ENCODE assay signal across 31 cellular contexts in the genomic region with DNA sequence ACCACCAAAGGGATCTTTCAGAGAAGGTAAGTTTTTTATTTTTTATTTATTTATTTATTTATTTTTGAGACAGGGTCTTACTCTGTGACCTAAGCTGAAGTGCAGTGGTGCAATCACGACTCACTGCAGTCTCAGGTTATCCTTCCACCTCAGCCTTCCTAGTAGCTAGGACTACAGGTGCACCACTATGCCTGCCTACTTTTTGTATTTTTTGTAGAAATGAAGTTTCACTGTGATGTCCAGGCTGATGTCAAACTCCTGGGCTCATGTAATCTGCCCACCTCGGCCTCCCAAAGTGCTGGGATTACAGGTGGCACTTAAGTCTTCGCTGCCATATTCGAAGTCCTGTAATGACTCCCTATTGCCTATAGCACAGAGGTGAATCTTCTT.
"Had no signal": no experiment of that assay in that cellular context is flagged by ENCODE, and none has a peak within 500 bp of the region (broad histone marks: within the 10 kb centered on the region; RNA-seq: fewer than 3 reads in every experiment).

No MANE protein-coding gene starts in this region.

- H3K27ac Mint-ChIP-seq: naive B cell; naive thymus-derived CD8-positive, alpha-beta T cell; natural killer cell treated with Interleukin-12 subunit alpha and Interleukin-12 subunit beta and Interleukin-15 and Interleukin-18, amount 100 ng/mL, for 72 hours; nephron progenitor cell; progenitor cell of endocrine pancreas; stimulated activated memory B cell treated with anti-CD40 and anti-IgM and Interleukin-4, amounts not matched to agents 10 μg/mL and 1 μg/mL and 100 μg/mL, for 72 hours; stimulated activated naive CD8-positive, alpha-beta T cell treated with anti-CD3 and anti-CD28 coated beads, Interleukin-15, Interleukin-2, amounts not matched to agents 100 ng/mL and 50 ng/mL, for 24 hours had no signal

- ATAC-seq: naive thymus-derived CD8-positive, alpha-beta T cell; natural killer cell treated with Interleukin-12 subunit alpha and Interleukin-12 subunit beta and Interleukin-15 and Interleukin-18, amount 100 ng/mL, for 72 hours; psoas muscle; right cardiac atrium; right lobe of liver; stimulated activated memory B cell treated with anti-CD40 and anti-IgM and Interleukin-4, amounts not matched to agents 10 μg/mL and 1 μg/mL and 100 μg/mL, for 72 hours; upper lobe of right lung had no signal

- H3K27me3 ChIP-seq: ovary, right lobe of liver, sigmoid colon, spleen, stomach, thyroid gland, tibial nerve, upper lobe of right lung, uterus had no signal

- H3K9me3 ChIP-seq: ovary, psoas muscle, right lobe of liver, sigmoid colon, spleen, stomach, thoracic aorta, thyroid gland, tibial nerve, upper lobe of right lung, uterus had no signal

- H3K4me3 ChIP-seq: ovary, psoas muscle, right lobe of liver, sigmoid colon, smooth muscle cell, spleen, stomach, thoracic aorta, thyroid gland, tibial nerve, upper lobe of right lung, uterus had no signal

- H3K27me3 Mint-ChIP-seq: naive B cell; stimulated activated memory B cell treated with anti-CD40 and anti-IgM and Interleukin-4, amounts not matched to agents 10 μg/mL and 1 μg/mL and 100 μg/mL, for 72 hours; stimulated activated naive CD8-positive, alpha-beta T cell treated with anti-CD3 and anti-CD28 coated beads, Interleukin-15, Interleukin-2, amounts not matched to agents 100 ng/mL and 50 ng/mL, for 24 hours had no signal

- H3K27ac ChIP-seq: ovary, parathyroid adenoma, psoas muscle, right lobe of liver, sigmoid colon, spleen, stomach, thoracic aorta, thyroid gland, tibial nerve, upper lobe of right lung, uterus had no signal

- H3K9me3 Mint-ChIP-seq: naive B cell; naive thymus-derived CD8-positive, alpha-beta T cell; natural killer cell treated with Interleukin-12 subunit alpha and Interleukin-12 subunit beta and Interleukin-15 and Interleukin-18, amount 100 ng/mL, for 72 hours; nephron progenitor cell; neural crest cell; stimulated activated memory B cell treated with anti-CD40 and anti-IgM and Interleukin-4, amounts not matched to agents 10 μg/mL and 1 μg/mL and 100 μg/mL, for 72 hours; stimulated activated naive CD8-positive, alpha-beta T cell treated with anti-CD3 and anti-CD28 coated beads, Interleukin-15, Interleukin-2, amounts not matched to agents 100 ng/mL and 50 ng/mL, for 24 hours had no signal

- H3K4me1 ChIP-seq: parathyroid adenoma, psoas muscle, right lobe of liver, sigmoid colon, thyroid gland, tibial nerve, upper lobe of right lung, uterus had no signal

- H3K36me3 Mint-ChIP-seq: naive B cell; naive thymus-derived CD8-positive, alpha-beta T cell; natural killer cell treated with Interleukin-12 subunit alpha and Interleukin-12 subunit beta and Interleukin-15 and Interleukin-18, amount 100 ng/mL, for 72 hours; stimulated activated memory B cell treated with anti-CD40 and anti-IgM and Interleukin-4, amounts not matched to agents 10 μg/mL and 1 μg/mL and 100 μg/mL, for 72 hours had no signal

- H3K4me3 Mint-ChIP-seq: naive B cell; naive thymus-derived CD8-positive, alpha-beta T cell; natural killer cell treated with Interleukin-12 subunit alpha and Interleukin-12 subunit beta and Interleukin-15 and Interleukin-18, amount 100 ng/mL, for 72 hours; nephron progenitor cell; neural crest cell; stimulated activated memory B cell treated with anti-CD40 and anti-IgM and Interleukin-4, amounts not matched to agents 10 μg/mL and 1 μg/mL and 100 μg/mL, for 72 hours; stimulated activated naive CD8-positive, alpha-beta T cell treated with anti-CD3 and anti-CD28 coated beads, Interleukin-15, Interleukin-2, amounts not matched to agents 100 ng/mL and 50 ng/mL, for 24 hours had no signal

- H3K36me3 ChIP-seq: ovary, right lobe of liver, sigmoid colon, spleen, stomach, thoracic aorta, thyroid gland, tibial nerve, upper lobe of right lung, uterus had no signal

- DNase-seq: naive B cell; naive thymus-derived CD8-positive, alpha-beta T cell; nephron progenitor cell; occipital lobe; ovary; posterior cingulate gyrus; psoas muscle; right cardiac atrium; right lobe of liver; sigmoid colon; spleen; stimulated activated CD4-positive, alpha-beta T cell treated with anti-CD3 and anti-CD28 coated beads, Interleukin-12 subunit alpha, Interleukin-12 subunit beta, amount 100 ng/mL, for 4 hours; stimulated activated CD4-positive, alpha-beta T cell treated with anti-CD3 and anti-CD28 coated beads, Interleukin-1b, Interleukin-23, amount 100 ng/mL, for 48 hours; stimulated activated CD4-positive, alpha-beta T cell treated with anti-CD3 and anti-CD28 coated beads, Interleukin-4, amount 100 ng/mL, for 1 hour; stimulated activated CD4-positive, alpha-beta T cell treated with anti-CD3 and anti-CD28 coated beads, Interleukin-4, amount 100 ng/mL, for 4 hours; stimulated activated CD8-positive, alpha-beta memory T cell treated with anti-CD3 and anti-CD28 coated beads, Interleukin-4, amount 100 ng/mL, for 48 hours; stimulated activated naive CD4-positive, alpha-beta T cell; stomach; thyroid gland; trophoblast cell; upper lobe of right lung; uterus had no signal
